8 cellular contexts compared by ENCODE assay signal in genomic region chr4:153223935-153224334, GRCh38. TPM values are rescaled to one million over a fixed set of nuclear protein-coding genes. Genes with fewer than 3 reads are reported as not detected.
DNase-seq lines count a peak whose midpoint lies in the region; ATAC-seq and TF ChIP-seq lines count a peak whose summit lies in the region.

No MANE protein-coding gene starts in this region.

- H3K9me3 Mint-ChIP-seq in Calu3 (ENCODE audit: low read depth, unreplicated experiment) = no peaks in the 10 kb centered on the region

- peaks cover 22% of the 10 kb centered on the region for H3K36me3 Mint-ChIP-seq in Calu3 (ENCODE audit: insufficient read depth, unreplicated experiment)

- no peak overlapping the region for H4K8ac ChIP-seq in neuronal stem cell (ENCODE audit: low read depth, low read length)

- peak overlapping the region; percentile 71 for H3K4me3 Mint-ChIP-seq in Calu3 (ENCODE audit: low read depth, unreplicated experiment)

- H2AK5ac ChIP-seq in neuronal stem cell (ENCODE audit: low read depth, low read length) = no peak overlapping the region

- no peak overlapping the region for H2BK12ac ChIP-seq in neuronal stem cell (ENCODE audit: low read length)

- no peak overlapping the region for H2AFZ ChIP-seq in neuronal stem cell (ENCODE audit: low read length)

- no peak overlapping the region for H3K14ac ChIP-seq in neuronal stem cell (ENCODE audit: low read length)

- H3K36me3 ChIP-seq in neuronal stem cell (replicated peaks in 1 of 2; ENCODE audit: control insufficient read depth in 2 of 2, insufficient read depth in 2 of 2, low read length in 2 of 2) = peaks cover 0 to 46% of the 10 kb centered on the region in 2 donors

- no peak overlapping the region for H2BK15ac ChIP-seq in neuronal stem cell (ENCODE audit: low read length)

- no peak overlapping the region for H3K4ac ChIP-seq in neuronal stem cell (ENCODE audit: low read length)

- H3K27me3 Mint-ChIP-seq in Calu3 (ENCODE audit: unreplicated experiment) = no peaks in the 10 kb centered on the region

- H3K9me3 ChIP-seq in neuronal stem cell (replicated peaks in 1 of 2; ENCODE audit: control insufficient read depth in 2 of 2, insufficient read depth in 1 of 2, low read depth in 1 of 2, low read length in 2 of 2) = peaks cover 0 to 34% of the 10 kb centered on the region in 2 donors

- H3K4me2 ChIP-seq in neuronal stem cell (ENCODE audit: insufficient read depth, low read length, poor library complexity, severe bottlenecking) = peak overlapping the region; percentile 80

- no peak for DNase-seq in Calu3
- DNase-seq in NCI-H510A treated with DMSO at 0.1 percent for 48 hours (lab: John Stamatoyannopoulos, UW) = peak; percentile 27
- DNase-seq in neuronal stem cell (ENCODE audit: low spot score) = no peak
- no peak for DNase-seq in NOMO-1 (lab: John Stamatoyannopoulos, UW; ENCODE audit: unreplicated experiment in 2 of 2)
- no peak for DNase-seq in T1000 (lab: John Stamatoyannopoulos, UW)

- peaks cover 25% of the 10 kb centered on the region for H3K4me1 Mint-ChIP-seq in Calu3 (ENCODE audit: low read depth, unreplicated experiment)

- H3K4me3 ChIP-seq in neuronal stem cell (ENCODE audit: low read length in 2 of 2) = peak overlapping the region in 1 of 2 donors; percentile 69

- TF ChIP-seq CTCF in Calu3 (IDR thresholded peaks at IDR 0.05; ENCODE audit: unreplicated experiment) = no peak

- H3K27ac ChIP-seq in neuronal stem cell (replicated peaks; ENCODE audit: low read length) = no peak overlapping the region

- no peaks in the 10 kb centered on the region for H3K79me1 ChIP-seq in neuronal stem cell (ENCODE audit: low read depth, low read length)

- no peak overlapping the region for H4K91ac ChIP-seq in neuronal stem cell (ENCODE audit: low read depth, low read length, poor library complexity)

- no peak overlapping the region for H3K18ac ChIP-seq in neuronal stem cell (ENCODE audit: low read length)

- intact Hi-C loops in Calu3 (cut with micrococcal nuclease; ENCODE audit: unreplicated experiment) = no loop called here

- WGBS in neuronal stem cell (ENCODE audit: extremely low coverage in 2 of 2, insufficient read length in 2 of 2, insufficient replicate concordance in 1 of 2), 2 donors = no CpG with 5 or more reads among the region's 1 CpG

- no peaks in the 10 kb centered on the region for H3K27me3 ChIP-seq in neuronal stem cell (ENCODE audit: control insufficient read depth in 3 of 3, insufficient read depth in 3 of 3, low read depth in 1 of 3, low read length in 3 of 3)

- no peak overlapping the region for H3K23ac ChIP-seq in neuronal stem cell (ENCODE audit: low read depth, low read length, poor library complexity)

- BruUV-seq in Calu3 (replicated peaks; lab: Mats Ljungman, UMichigan) = no TSS peak

- H3K4me1 ChIP-seq in neuronal stem cell (ENCODE audit: control insufficient read depth in 2 of 2, insufficient read depth in 1 of 2, low read depth in 1 of 2, low read length in 2 of 2) = peaks cover 18 to 33% of the 10 kb centered on the region in 2 donors

- H3K27ac Mint-ChIP-seq in Calu3 (ENCODE audit: unreplicated experiment) = peak overlapping the region; percentile 73

- CTCF ChIA-PET in Calu3 (lab: Charles Lee) = interaction anchor here (1.8 to 2.4 kb wide), 2 partner anchors 9 to 81 kb away, joined by 5 to 7 read pairs; no protein-coding TSS in a partner anchor

- H3K9ac ChIP-seq in neuronal stem cell (ENCODE audit: low read depth, low read length, poor library complexity) = no peak overlapping the region

- ATAC-seq in esophagus mucosa (peak; percentile 54), HG03045 (IDR thresholded peaks at IDR 0.05; ENCODE audit: unreplicated experiment) (no peak), GM21529 (IDR thresholded peaks at IDR 0.05; ENCODE audit: unreplicated experiment) (no peak)

- H2BK5ac ChIP-seq in neuronal stem cell (ENCODE audit: low read length) = no peak overlapping the region

- H2BK120ac ChIP-seq in neuronal stem cell (ENCODE audit: low read depth, low read length) = no peak overlapping the region

RNA-seq across cellular contexts. Expression of gene TRIM2, which starts 19.7 kb away (rescaled TPM):
- total RNA-seq in Calu3 (2022) (35.5 and 49.6 TPM in 2 replicates), esophagus mucosa (9.0 TPM)
- 33.1 TPM for polyA plus RNA-seq in neuronal stem cell (2013, experiment 1 of 2)
- 34.5 TPM for polyA plus RNA-seq in neuronal stem cell (2013, experiment 2 of 2)
